ENCODE assay signal across 17 cellular contexts in the genomic region with DNA sequence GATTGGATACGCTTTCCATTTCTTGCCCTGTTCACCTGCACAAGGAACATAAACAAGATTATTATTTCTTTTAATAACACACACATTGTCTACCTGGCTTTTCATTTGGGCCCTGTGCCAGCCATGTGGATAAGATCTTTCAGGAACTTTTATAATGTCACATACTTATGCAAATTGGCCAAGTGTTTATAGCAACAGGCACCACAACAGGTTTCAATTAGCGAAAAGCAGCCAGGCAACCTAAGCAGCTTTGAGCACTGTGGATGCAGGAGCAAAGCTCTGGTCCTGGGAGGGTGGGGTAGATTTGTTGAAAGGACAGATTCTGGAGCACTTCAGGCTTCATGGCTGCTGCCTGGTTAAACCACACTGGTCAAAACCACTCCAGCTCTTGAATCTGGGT.
DNase-seq lines count a peak whose midpoint lies in the region; ATAC-seq and TF ChIP-seq lines count a peak whose summit lies in the region.
"Had no signal": no experiment of that assay in that cellular context is flagged by ENCODE, and none has a peak within 500 bp of the region (broad histone marks: within the 10 kb centered on the region; RNA-seq: fewer than 3 reads in every experiment).

No MANE protein-coding gene starts in this region.

- H3K4me1 Mint-ChIP-seq in activated CD4-positive, alpha-beta memory T cell treated with anti-CD3 and anti-CD28 coated beads, Interleukin-2, amount 10 ng/mL, durations not matched to agents 7 days and 5 days = no peaks in the 10 kb centered on the region
- H3K4me1 Mint-ChIP-seq: activated naive CD8-positive, alpha-beta T cell treated with anti-CD3 and anti-CD28 coated beads, Interleukin-2, amount 50 U/mL, for 24 hours; CD4-positive, CD25-positive, alpha-beta regulatory T cell; central memory CD8-positive, alpha-beta T cell had no signal

- H3K4me3 Mint-ChIP-seq in activated CD4-positive, alpha-beta memory T cell treated with anti-CD3 and anti-CD28 coated beads, Interleukin-2, amount 10 ng/mL, durations not matched to agents 7 days and 5 days = no peak overlapping the region
- H3K4me3 Mint-ChIP-seq: activated naive CD8-positive, alpha-beta T cell treated with anti-CD3 and anti-CD28 coated beads, Interleukin-2, amount 50 U/mL, for 24 hours; CD4-positive, CD25-positive, alpha-beta regulatory T cell; central memory CD8-positive, alpha-beta T cell had no signal

- H3K27me3 Mint-ChIP-seq in activated CD4-positive, alpha-beta memory T cell treated with anti-CD3 and anti-CD28 coated beads, Interleukin-2, amount 10 ng/mL, durations not matched to agents 7 days and 5 days = no peaks in the 10 kb centered on the region
- H3K27me3 Mint-ChIP-seq: central memory CD8-positive, alpha-beta T cell had no signal

- H3K9me3 Mint-ChIP-seq in activated CD4-positive, alpha-beta memory T cell treated with anti-CD3 and anti-CD28 coated beads, Interleukin-2, amount 10 ng/mL, durations not matched to agents 7 days and 5 days = peaks cover 6% of the 10 kb centered on the region

- TF ChIP-seq CTCF in retinal pigment epithelial cell (conservative IDR thresholded peaks at IDR 0.05; ENCODE audit: low read depth, low read length) = no peak

- no peaks in the 10 kb centered on the region for H3K36me3 Mint-ChIP-seq in activated CD4-positive, alpha-beta memory T cell treated with anti-CD3 and anti-CD28 coated beads, Interleukin-2, amount 10 ng/mL, durations not matched to agents 7 days and 5 days (ENCODE audit: low read depth)
- H3K36me3 Mint-ChIP-seq: CD4-positive, CD25-positive, alpha-beta regulatory T cell had no signal

- no peak overlapping the region for H3K4me3 ChIP-seq in retinal pigment epithelial cell (ENCODE audit: low read length)
- H3K4me3 ChIP-seq: K562 had no signal

- ATAC-seq in esophagus mucosa (peak; percentile 64), GM18909 (IDR thresholded peaks at IDR 0.05; ENCODE audit: poor library complexity, unreplicated experiment) (no peak)
- ATAC-seq: activated naive CD8-positive, alpha-beta T cell treated with anti-CD3 and anti-CD28 coated beads, Interleukin-2, amount 50 U/mL, for 24 hours; HCT116; K562 had no signal

- H3K27ac Mint-ChIP-seq in activated CD4-positive, alpha-beta memory T cell treated with anti-CD3 and anti-CD28 coated beads, Interleukin-2, amount 10 ng/mL, durations not matched to agents 7 days and 5 days = no peak overlapping the region
- H3K27ac Mint-ChIP-seq: activated naive CD8-positive, alpha-beta T cell treated with anti-CD3 and anti-CD28 coated beads, Interleukin-2, amount 50 U/mL, for 24 hours; CD4-positive, CD25-positive, alpha-beta regulatory T cell had no signal

- CTCF ChIA-PET in activated CD4-positive, alpha-beta memory T cell treated with anti-CD3 and anti-CD28 coated beads, Interleukin-2, amount 10 ng/mL, durations not matched to agents 7 days and 5 days (lab: Charles Lee) = no interaction called here

- DNase-seq in NCI-H1417 (lab: John Stamatoyannopoulos, UW) (peak in 2 of 3 experiments; percentile 29 to 69), NCI-H1417 treated with DMSO at 0.1 percent for 48 hours (lab: John Stamatoyannopoulos, UW) (no peak), NCI-H510A treated with DMSO at 0.1 percent for 48 hours (lab: John Stamatoyannopoulos, UW) (peak; percentile 51), retinal pigment epithelial cell (ENCODE audit: low read depth) (peak; percentile 58), NOMO-1 (lab: John Stamatoyannopoulos, UW; ENCODE audit: unreplicated experiment in 2 of 2) (no peak)
- DNase-seq in activated CD4-positive, alpha-beta memory T cell treated with anti-CD3 and anti-CD28 coated beads, Interleukin-2, amount 10 ng/mL, durations not matched to agents 7 days and 5 days = no peak
- DNase-seq: 8988T; activated CD4-positive, alpha-beta T cell treated with anti-CD3 and anti-CD28 coated beads, Interleukin-2, amount 50 U/mL, for 4 hours; activated naive CD8-positive, alpha-beta T cell treated with anti-CD3 and anti-CD28 coated beads, Interleukin-2, amount 50 U/mL, for 24 hours; CD4-positive, CD25-positive, alpha-beta regulatory T cell; glutamatergic neuron; NCI-H1694 treated with DMSO at 0.1 percent for 48 hours had no signal

- POLR2A ChIA-PET in activated CD4-positive, alpha-beta memory T cell treated with anti-CD3 and anti-CD28 coated beads, Interleukin-2, amount 10 ng/mL, durations not matched to agents 7 days and 5 days (lab: Charles Lee) = no interaction called here

Comparison
In these comparisons a context has a peak if more than half of its experiments do, and no peak if none do; other contexts are left out.
1. DNase-seq: peak in NCI-H1417 (2 of 3), NCI-H510A treated with DMSO at 0.1 percent for 48 hours (single experiment) and retinal pigment epithelial cell (single experiment); none in NCI-H1417 treated with DMSO at 0.1 percent for 48 hours (single experiment), NOMO-1 (0 of 2) and activated CD4-positive, alpha-beta memory T cell treated with anti-CD3 and anti-CD28 coated beads, Interleukin-2, amount 10 ng/mL, durations not matched to agents 7 days and 5 days (single experiment).